ENCODE assay signal across 1 cellular context in genomic region chr3:110343945-110344344, GRCh38.
TF ChIP-seq lines count a peak whose summit lies in the region.

No MANE protein-coding gene starts in this region.

TF ChIP-seq in SK-N-SH, 30 proteins besides CTCF, POLR2A, EP300 and RAD21 (continued from another document):
- TF ChIP-seq FOXM1 (IDR thresholded peaks at IDR 0.05; ENCODE audit: low read depth) (no peak), FOXJ3 (CRISPR knock-in tag; IDR thresholded peaks at IDR 0.05) (no peak), FOSL2 (IDR thresholded peaks at IDR 0.05; ENCODE audit: borderline replicate concordance, low read depth) (no peak)
